ENCODE assay signal across 8 cellular contexts in genomic region chr5:139652788-139653241, GRCh38. TPM values are rescaled to one million over a fixed set of nuclear protein-coding genes. Genes with fewer than 3 reads are reported as not detected.
DNase-seq lines count a peak whose midpoint lies in the region; ATAC-seq and TF ChIP-seq lines count a peak whose summit lies in the region.

No MANE protein-coding gene starts in this region.

- ATAC-seq in GM18861 (IDR thresholded peaks at IDR 0.05; ENCODE audit: unreplicated experiment), result peak; percentile 32
- ATAC-seq in HG03066 (IDR thresholded peaks at IDR 0.05; ENCODE audit: low read depth, unreplicated experiment), result peak; percentile 35
- ATAC-seq in mucosa of descending colon, result no peak

- DNase-seq in astrocyte of the spinal cord (ENCODE audit: low read depth, low spot score) (peak; percentile 54), mucosa of descending colon (peak in 2 of 3 donors; percentile 10 to 38), HCEC 1CT (no peak), cerebellum (ENCODE audit: low spot score) (no peak), NCI-H128 (lab: John Stamatoyannopoulos, UW; ENCODE audit: unreplicated experiment) (no peak)
- no peak for DNase-seq in effector CD8-positive, alpha-beta T cell (lab: John Stamatoyannopoulos, UW)

- intact Hi-C loops in mucosa of descending colon (cut with DNase I, micrococcal nuclease), result no loop called here

- H3K36me3 ChIP-seq in mucosa of descending colon (ENCODE audit: low read depth), result no peaks in the 10 kb centered on the region

- in situ Hi-C loops in astrocyte of the spinal cord (cut with HindIII; ENCODE audit: low sequenced_read_pairs), result no loop called here

- TF ChIP-seq CTCF in astrocyte of the spinal cord (IDR thresholded peaks at IDR 0.05; ENCODE audit: low read depth, low read length) (no peak), mucosa of descending colon (IDR thresholded peaks at IDR 0.05) (no peak)

- H3K4me1 ChIP-seq in mucosa of descending colon (ENCODE audit: low read depth), result peaks cover 56% of the 10 kb centered on the region

- no peaks in the 10 kb centered on the region for H3K9me3 ChIP-seq in mucosa of descending colon

- H3K4me3 ChIP-seq in astrocyte of the spinal cord (ENCODE audit: low read depth, low read length) (peak overlapping the region; percentile 89), mucosa of descending colon (no peak overlapping the region)

RNA-seq across cellular contexts. Expression of gene CXXC5, which starts 4.7 kb away (rescaled TPM):
- total RNA-seq in mucosa of descending colon, result 10 to 100 TPM; 28.1 to 31.0 (median 28.3) TPM
- 76.6 TPM for total RNA-seq in cerebellum

Comparison
In these comparisons a context has a peak if more than half of its experiments do, and no peak if none do; other contexts are left out.
1. DNase-seq: peak in astrocyte of the spinal cord (single experiment) and mucosa of descending colon (2 of 3); none in HCEC 1CT (single experiment), effector CD8-positive, alpha-beta T cell (single experiment), cerebellum (single experiment) and NCI-H128 (single experiment).